In genomic region chr17:42679492-42680330, GRCh38 we compare ENCODE assay signal across 1 cellular context.
A peak's percentile ranks its signal among the peaks of the same experiment; 100 is the strongest.
TF ChIP-seq lines count a peak whose summit lies in the region.

No MANE protein-coding gene starts in this region.

TF ChIP-seq in HepG2, 621 proteins besides CTCF, POLR2A, EP300 and RAD21 (continued from another document):
- TF ChIP-seq ZBTB39 (CRISPR knock-in tag; IDR thresholded peaks at IDR 0.05): no peak
- no peak for TF ChIP-seq ZBTB25 (CRISPR knock-in tag; IDR thresholded peaks at IDR 0.05)
- no peak for TF ChIP-seq ZBTB10 (CRISPR knock-in tag; IDR thresholded peaks at IDR 0.05; ENCODE audit: borderline replicate concordance)
- TF ChIP-seq MATR3 (CRISPR knock-in tag; IDR thresholded peaks at IDR 0.05): 0 out of 2 replicates have a peak, but pooled peaks have one; percentile 27
- TF ChIP-seq ZNF407 (CRISPR knock-in tag; IDR thresholded peaks at IDR 0.05; ENCODE audit: not compliant biosample characterization): no peak
- TF ChIP-seq ZBTB33 (CRISPR knock-in tag; IDR thresholded peaks at IDR 0.05): peak; percentile 86
- no peak for TF ChIP-seq CHD2 (IDR thresholded peaks at IDR 0.05; ENCODE audit: low read depth, low read length)
- no peak for TF ChIP-seq ZFP37 (CRISPR knock-in tag; IDR thresholded peaks at IDR 0.05; ENCODE audit: borderline replicate concordance)
- no peak for TF ChIP-seq HES4 (CRISPR knock-in tag; IDR thresholded peaks at IDR 0.05; ENCODE audit: borderline replicate concordance)
- no peak for TF ChIP-seq RNF2 (conservative IDR thresholded peaks at IDR 0.05; ENCODE audit: low read depth)
- no peak for TF ChIP-seq ZNF501 (CRISPR knock-in tag; IDR thresholded peaks at IDR 0.05)
- TF ChIP-seq ZNF24 (IDR thresholded peaks at IDR 0.05): no peak
- TF ChIP-seq HDAC2 (CRISPR knock-in tag; IDR thresholded peaks at IDR 0.05): no peak
- TF ChIP-seq RXRA (CRISPR knock-in tag; IDR thresholded peaks at IDR 0.05): 0 out of 2 replicates have a peak, but pooled peaks have one; percentile 12
- no peak for TF ChIP-seq ZNF530 (CRISPR knock-in tag; IDR thresholded peaks at IDR 0.05; ENCODE audit: low read depth)
